ENCODE assay signal across 13 cellular contexts in genomic region chr7:129777993-129778769, GRCh38.
DNase-seq lines count a peak whose midpoint lies in the region; ATAC-seq, FAIRE-seq and TF ChIP-seq lines count a peak whose summit lies in the region.
"Had no signal": no experiment of that assay in that cellular context is flagged by ENCODE, and none has a peak within 500 bp of the region (broad histone marks: within the 10 kb centered on the region; RNA-seq: fewer than 3 reads in every experiment).

No MANE protein-coding gene starts in this region.

- H3K36me3 ChIP-seq in OCI-LY1 (ENCODE audit: insufficient read depth, low read length) (no peaks in the 10 kb centered on the region), pancreas (no peaks in the 10 kb centered on the region), vagina (no peaks in the 10 kb centered on the region)
- H3K36me3 ChIP-seq: adrenal gland, left lung had no signal

- no peak for DNase-seq in T-helper 2 cell treated with Interferon-gamma antibody and Interleukin-4, amounts not matched to agents 5 μg/mL and 100 μg/mL, for 36 hours (ENCODE audit: low spot score)
- DNase-seq in T-helper 2 cell (no peak), epithelial cell of proximal tubule (ENCODE audit: low read depth) (no peak), pancreas (no peak), vagina (ENCODE audit: extremely low spot score in 2 of 2) (no peak)
- DNase-seq: NCI-H1092 had no signal

- no peaks in the 10 kb centered on the region for H3F3A ChIP-seq in OCI-LY1 (ENCODE audit: insufficient read depth, low read length)

- H3K27ac ChIP-seq in OCI-LY1 (ENCODE audit: low read depth, low read length, poor library complexity, severe bottlenecking) = no peak overlapping the region
- H3K27ac ChIP-seq in pancreas = no peak overlapping the region
- H3K27ac ChIP-seq in vagina = no peak overlapping the region
- H3K27ac ChIP-seq: adrenal gland, left lung had no signal

- H3K4me3 ChIP-seq in OCI-LY1 (ENCODE audit: low read depth, low read length, poor library complexity, severe bottlenecking) (peak overlapping the region; percentile 67), epithelial cell of proximal tubule (ENCODE audit: low read depth, low read length) (peak overlapping the region; percentile 79), pancreas (peak overlapping the region in 3 of 4 donors; percentile 82 to 89 (median 86)), vagina (peak overlapping the region in 1 of 2 donors; percentile 51)

- intact Hi-C loops in pancreas (cut with DNase I) (no loop called here), vagina (cut with DNase I) (loop anchor here (10.0 kb wide), 1 partner anchor 283 kb away; no protein-coding TSS in a partner anchor)

- H2AFZ ChIP-seq in OCI-LY1 (ENCODE audit: low read length) = no peak overlapping the region

- ATAC-seq in pancreas = no peak
- no peak for ATAC-seq in GM18502 (IDR thresholded peaks at IDR 0.05; ENCODE audit: poor library complexity, unreplicated experiment)
- ATAC-seq in GM21381 (IDR thresholded peaks at IDR 0.05; ENCODE audit: unreplicated experiment) = no peak

- H3K9me3 ChIP-seq in OCI-LY1 (ENCODE audit: low read length) (no peaks in the 10 kb centered on the region), pancreas (no peaks in the 10 kb centered on the region), vagina (no peaks in the 10 kb centered on the region)
- H3K9me3 ChIP-seq: adrenal gland, left lung had no signal

- H3K9me2 ChIP-seq in OCI-LY1 (ENCODE audit: low read depth, low read length) = no peaks in the 10 kb centered on the region

- WGBS in pancreas, 2 donors = 55 to 62% methylated on average over 45 of the region's 45 CpGs

- TF ChIP-seq POLR2A in vagina (IDR thresholded peaks at IDR 0.05) = no peak

- H3K4me1 ChIP-seq in OCI-LY1 (ENCODE audit: insufficient read depth, low read length, severe bottlenecking) (peaks cover 24% of the 10 kb centered on the region), pancreas (peaks cover 0 to 10% (median 0%) of the 10 kb centered on the region in 3 donors), vagina (peaks cover 49% of the 10 kb centered on the region)

- H3K27me3 ChIP-seq in OCI-LY1 (ENCODE audit: insufficient read depth, low read length) = peaks cover 37% of the 10 kb centered on the region
- H3K27me3 ChIP-seq in pancreas = peaks cover 0 to 5% (median 0%) of the 10 kb centered on the region in 4 donors
- H3K27me3 ChIP-seq in vagina = peaks cover 37% of the 10 kb centered on the region

- peak overlapping the region; percentile 32 for H3K4me3 Mint-ChIP-seq in T-helper 2 cell treated with Interferon-gamma antibody and Interleukin-4, amounts not matched to agents 5 μg/mL and 100 μg/mL, for 36 hours

- no peaks in the 10 kb centered on the region for H3K9me3 Mint-ChIP-seq in T-helper 2 cell treated with Interferon-gamma antibody and Interleukin-4, amounts not matched to agents 5 μg/mL and 100 μg/mL, for 36 hours

- no peak overlapping the region for H3K9ac ChIP-seq in OCI-LY1 (ENCODE audit: low read length)

- H3K79me2 ChIP-seq in OCI-LY1 (ENCODE audit: insufficient read depth, low read length) = no peaks in the 10 kb centered on the region

- no peak for TF ChIP-seq CTCF in OCI-LY1 (IDR thresholded peaks at IDR 0.05; ENCODE audit: low read length)
- no peak for TF ChIP-seq CTCF in epithelial cell of proximal tubule (conservative IDR thresholded peaks at IDR 0.05; ENCODE audit: low read depth, low read length)
- TF ChIP-seq CTCF in pancreas (IDR thresholded peaks at IDR 0.05) = no peak
- no peak for TF ChIP-seq CTCF in vagina (IDR thresholded peaks at IDR 0.05)

- peaks cover 15% of the 10 kb centered on the region for H3K4me1 Mint-ChIP-seq in T-helper 2 cell treated with Interferon-gamma antibody and Interleukin-4, amounts not matched to agents 5 μg/mL and 100 μg/mL, for 36 hours (ENCODE audit: low read depth)

- no peak overlapping the region for H3K27ac Mint-ChIP-seq in T-helper 2 cell treated with Interferon-gamma antibody and Interleukin-4, amounts not matched to agents 5 μg/mL and 100 μg/mL, for 36 hours

- H3K36me3 Mint-ChIP-seq in T-helper 2 cell treated with Interferon-gamma antibody and Interleukin-4, amounts not matched to agents 5 μg/mL and 100 μg/mL, for 36 hours (ENCODE audit: low read depth) = no peaks in the 10 kb centered on the region

- no peaks in the 10 kb centered on the region for H4K20me1 ChIP-seq in OCI-LY1 (ENCODE audit: insufficient read depth, low read length)

- peak overlapping the region; percentile 84; the same call in 1 of the 2 replicates for H3K4me2 ChIP-seq in OCI-LY1 (ENCODE audit: low read length)

- FAIRE-seq in pancreas (lab: Jason Lieb, UNC) = no peak
- FAIRE-seq: A204.1, H54 had no signal

- peaks cover 55% of the 10 kb centered on the region for H3K27me3 Mint-ChIP-seq in T-helper 2 cell treated with Interferon-gamma antibody and Interleukin-4, amounts not matched to agents 5 μg/mL and 100 μg/mL, for 36 hours (ENCODE audit: low read depth)
